Comparison of ENCODE assay signal across 1 cellular context in the genomic region with DNA sequence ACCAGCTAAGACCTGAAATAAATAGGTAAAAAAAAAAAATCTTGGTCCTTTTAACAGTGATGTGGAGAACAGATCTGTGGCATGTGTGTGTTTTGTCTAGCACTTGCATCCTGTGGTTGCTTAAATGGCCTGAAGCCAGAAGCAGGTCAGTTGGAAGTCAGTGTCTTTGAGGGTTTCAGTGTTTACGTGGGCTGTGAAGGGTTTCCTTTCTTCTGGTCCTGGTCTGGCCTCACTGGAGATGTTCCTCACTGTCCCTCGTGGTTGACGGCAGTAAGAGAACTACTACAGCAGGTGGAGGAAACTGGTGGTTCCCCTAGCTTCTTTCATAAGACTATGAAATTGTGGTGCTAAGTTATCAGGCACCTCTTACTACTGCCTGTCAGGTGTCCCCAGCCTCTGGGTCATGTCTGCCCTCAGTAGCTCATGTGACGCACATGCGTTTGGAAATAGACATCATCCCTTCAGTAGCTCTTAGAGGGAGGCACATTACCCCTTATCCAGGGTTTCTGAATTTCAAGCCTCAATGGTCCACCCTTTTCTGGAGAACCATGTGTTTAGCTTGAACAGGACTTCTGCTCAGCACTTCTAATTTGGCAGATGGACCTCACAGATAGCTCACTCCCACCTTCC.
TF ChIP-seq lines count a peak whose summit lies in the region.

No MANE protein-coding gene starts in this region.

TF ChIP-seq in A549, 52 proteins besides CTCF, POLR2A, EP300 and RAD21 (continued from another document):
- TF ChIP-seq, protein P1, sequence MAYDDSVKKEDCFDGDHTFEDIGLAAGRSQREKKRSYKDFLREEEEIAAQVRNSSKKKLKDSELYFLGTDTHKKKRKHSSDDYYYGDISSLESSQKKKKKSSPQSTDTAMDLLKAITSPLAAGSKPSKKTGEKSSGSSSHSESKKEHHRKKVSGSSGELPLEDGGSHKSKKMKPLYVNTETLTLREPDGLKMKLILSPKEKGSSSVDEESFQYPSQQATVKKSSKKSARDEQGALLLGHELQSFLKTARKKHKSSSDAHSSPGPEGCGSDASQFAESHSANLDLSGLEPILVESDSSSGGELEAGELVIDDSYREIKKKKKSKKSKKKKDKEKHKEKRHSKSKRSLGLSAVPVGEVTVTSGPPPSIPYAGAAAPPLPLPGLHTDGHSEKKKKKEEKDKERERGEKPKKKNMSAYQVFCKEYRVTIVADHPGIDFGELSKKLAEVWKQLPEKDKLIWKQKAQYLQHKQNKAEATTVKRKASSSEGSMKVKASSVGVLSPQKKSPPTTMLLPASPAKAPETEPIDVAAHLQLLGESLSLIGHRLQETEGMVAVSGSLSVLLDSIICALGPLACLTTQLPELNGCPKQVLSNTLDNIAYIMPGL (CRISPR knock-in tag; IDR thresholded peaks at IDR 0.05; ENCODE audit: borderline replicate concordance) = no peak
- TF ChIP-seq, protein P2, sequence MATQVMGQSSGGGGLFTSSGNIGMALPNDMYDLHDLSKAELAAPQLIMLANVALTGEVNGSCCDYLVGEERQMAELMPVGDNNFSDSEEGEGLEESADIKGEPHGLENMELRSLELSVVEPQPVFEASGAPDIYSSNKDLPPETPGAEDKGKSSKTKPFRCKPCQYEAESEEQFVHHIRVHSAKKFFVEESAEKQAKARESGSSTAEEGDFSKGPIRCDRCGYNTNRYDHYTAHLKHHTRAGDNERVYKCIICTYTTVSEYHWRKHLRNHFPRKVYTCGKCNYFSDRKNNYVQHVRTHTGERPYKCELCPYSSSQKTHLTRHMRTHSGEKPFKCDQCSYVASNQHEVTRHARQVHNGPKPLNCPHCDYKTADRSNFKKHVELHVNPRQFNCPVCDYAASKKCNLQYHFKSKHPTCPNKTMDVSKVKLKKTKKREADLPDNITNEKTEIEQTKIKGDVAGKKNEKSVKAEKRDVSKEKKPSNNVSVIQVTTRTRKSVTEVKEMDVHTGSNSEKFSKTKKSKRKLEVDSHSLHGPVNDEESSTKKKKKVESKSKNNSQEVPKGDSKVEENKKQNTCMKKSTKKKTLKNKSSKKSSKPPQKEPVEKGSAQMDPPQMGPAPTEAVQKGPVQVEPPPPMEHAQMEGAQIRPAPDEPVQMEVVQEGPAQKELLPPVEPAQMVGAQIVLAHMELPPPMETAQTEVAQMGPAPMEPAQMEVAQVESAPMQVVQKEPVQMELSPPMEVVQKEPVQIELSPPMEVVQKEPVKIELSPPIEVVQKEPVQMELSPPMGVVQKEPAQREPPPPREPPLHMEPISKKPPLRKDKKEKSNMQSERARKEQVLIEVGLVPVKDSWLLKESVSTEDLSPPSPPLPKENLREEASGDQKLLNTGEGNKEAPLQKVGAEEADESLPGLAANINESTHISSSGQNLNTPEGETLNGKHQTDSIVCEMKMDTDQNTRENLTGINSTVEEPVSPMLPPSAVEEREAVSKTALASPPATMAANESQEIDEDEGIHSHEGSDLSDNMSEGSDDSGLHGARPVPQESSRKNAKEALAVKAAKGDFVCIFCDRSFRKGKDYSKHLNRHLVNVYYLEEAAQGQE (IDR thresholded peaks at IDR 0.05) = no peak
